ENCODE assay signal across 8 cellular contexts in genomic region chr11:117107701-117108590, GRCh38.
"Had no signal": no experiment of that assay in that cellular context is flagged by ENCODE, and none has a peak within 500 bp of the region (broad histone marks: within the 10 kb centered on the region; RNA-seq: fewer than 3 reads in every experiment).

No MANE protein-coding gene starts in this region.

- H3K27ac ChIP-seq: foreskin keratinocyte, transverse colon, WERI-Rb-1 had no signal

- H3K9me3 ChIP-seq: transverse colon had no signal

- H3K36me3 ChIP-seq: transverse colon, WERI-Rb-1 had no signal

- H3K4me1 ChIP-seq: foreskin keratinocyte had no signal

- DNase-seq: activated CD4-positive, alpha-beta T cell treated with anti-CD3 and anti-CD28 coated beads for 36 hours; activated CD8-positive, alpha-beta memory T cell treated with anti-CD3 and anti-CD28 coated beads, Interleukin-2, amount 50 U/mL, for 4 hours; activated CD8-positive, alpha-beta T cell treated with anti-CD3 and anti-CD28 coated beads for 36 hours; foreskin keratinocyte; natural killer cell; transverse colon; WERI-Rb-1 had no signal

- H3K4me3 ChIP-seq: transverse colon had no signal

- H3K27me3 ChIP-seq: foreskin keratinocyte, transverse colon had no signal

- ATAC-seq: activated CD4-positive, alpha-beta T cell treated with anti-CD3 and anti-CD28 coated beads for 36 hours; activated CD8-positive, alpha-beta T cell treated with anti-CD3 and anti-CD28 coated beads for 36 hours; foreskin keratinocyte; natural killer cell; stimulated activated memory B cell treated with anti-CD40 and anti-IgM and Interleukin-4, amounts not matched to agents 10 μg/mL and 1 μg/mL and 100 μg/mL, for 72 hours had no signal
